ENCODE assay signal across 11 cellular contexts in the genomic region with DNA sequence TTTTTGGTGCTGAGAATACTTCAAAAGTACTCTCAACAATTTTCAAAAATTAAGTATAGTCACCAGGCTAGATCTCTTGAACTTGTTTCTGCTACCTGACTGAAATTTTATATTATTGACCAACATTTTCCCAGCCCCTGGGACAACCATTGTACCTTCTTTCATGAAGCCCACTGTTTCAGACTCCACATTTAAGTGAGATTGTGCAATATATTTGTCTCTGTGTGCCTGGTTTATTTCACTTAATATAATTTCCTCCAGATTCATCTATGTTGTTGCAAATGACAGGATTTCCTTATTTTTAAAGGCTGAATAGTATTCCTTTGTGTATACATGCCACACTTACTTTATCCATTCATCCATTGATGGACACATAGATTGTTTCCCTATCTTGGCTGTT.
"Had no signal": no experiment of that assay in that cellular context is flagged by ENCODE, and none has a peak within 500 bp of the region (broad histone marks: within the 10 kb centered on the region; RNA-seq: fewer than 3 reads in every experiment).

No MANE protein-coding gene starts in this region.

- H3K9me3 Mint-ChIP-seq: HFFc6 had no signal

- H3K27ac Mint-ChIP-seq: GM23338, H9, HFFc6 had no signal

- FAIRE-seq: H1, H54 had no signal

- ATAC-seq: GM23338, HCT116 had no signal

- H3K9me3 ChIP-seq: HAP-1 had no signal

- H3K4me1 ChIP-seq: HAP-1 had no signal

- H3K9ac ChIP-seq: GM23248 had no signal

- H2AFZ ChIP-seq: GM23248, GM23338 had no signal

- H3K4me2 ChIP-seq: GM23338 had no signal

- H3K4me3 Mint-ChIP-seq: GM23338, H9, HFFc6 had no signal

- H3K27ac ChIP-seq: GM23248 had no signal

- H3K36me3 ChIP-seq: HAP-1 had no signal

- DNase-seq: GM23248, GOT3, H7, H9, HCEC 1CT, HFFc6 had no signal

- H3K4me3 ChIP-seq: GM23248, GM23338, HAP-1 had no signal
